ENCODE assay signal across 12 cellular contexts in genomic region chr12:50058743-50059312, GRCh38. TPM values are rescaled to one million over a fixed set of nuclear protein-coding genes. Genes with fewer than 3 reads are reported as not detected.
DNase-seq lines count a peak whose midpoint lies in the region; ATAC-seq and TF ChIP-seq lines count a peak whose summit lies in the region.
"Had no signal": no experiment of that assay in that cellular context is flagged by ENCODE, and none has a peak within 500 bp of the region (broad histone marks: within the 10 kb centered on the region; RNA-seq: fewer than 3 reads in every experiment).

No MANE protein-coding gene starts in this region.

- DNase-seq in T-helper 1 cell, result no peak
- DNase-seq in IMR-90, result no peak
- DNase-seq in activated naive CD8-positive, alpha-beta T cell treated with anti-CD3 and anti-CD28 coated beads, Interleukin-2, amount 10 ng/mL, durations not matched to agents 7 days and 5 days, result peak; percentile 63
- peak; percentile 31 for DNase-seq in osteoblast (ENCODE audit: insufficient read length, low spot score, missing footprints)
- no peak for DNase-seq in MV-4-11 (lab: John Stamatoyannopoulos, UW)
- no peak for DNase-seq in islet precursor cell
- no peak for DNase-seq in midbrain (lab: John Stamatoyannopoulos, UW)
- DNase-seq: colonic mucosa, NCI-H1694, transverse colon had no signal

- TF ChIP-seq RAD21 in IMR-90 (IDR thresholded peaks at IDR 0.05; ENCODE audit: low read length), result no peak

- no peak overlapping the region for H3K4ac ChIP-seq in IMR-90 (ENCODE audit: low read depth, low read length)

- H3K79me1 ChIP-seq in IMR-90 (ENCODE audit: low read depth in 1 of 2, low read length in 2 of 2), result no peaks in the 10 kb centered on the region; a peak in 1 of 4 replicates

- dilution Hi-C loops in IMR-90 (cut with HindIII; ENCODE audit: low sequenced_read_pairs, unreplicated experiment), result no loop called here

- no peak overlapping the region for H3K18ac ChIP-seq in IMR-90 (ENCODE audit: low read depth, low read length)

- no peak overlapping the region for H4K91ac ChIP-seq in IMR-90 (ENCODE audit: insufficient read depth, low read depth, low read length)

- TF ChIP-seq CTCF in IMR-90 (conservative IDR thresholded peaks at IDR 0.05; ENCODE audit: low read depth, low read length), result no peak
- TF ChIP-seq CTCF in osteoblast (IDR thresholded peaks at IDR 0.05; ENCODE audit: extremely low read depth, low read depth, low read length), result no peak

- in situ Hi-C loops in IMR-90 (cut with MboI; ENCODE audit: low sequenced_read_pairs), result loop anchor here (5.0 kb wide), 1 partner anchor 87 kb away; the partner anchor contains the start of gene AQP6

- H3K79me2 ChIP-seq in osteoblast (ENCODE audit: insufficient read depth, low read length), result no peaks in the 10 kb centered on the region

- H2AFZ ChIP-seq in IMR-90 (replicated peaks; ENCODE audit: low read length, poor library complexity), result no peak overlapping the region
- no peak overlapping the region for H2AFZ ChIP-seq in osteoblast (ENCODE audit: low read length)

- no peak overlapping the region for H3K4me3 ChIP-seq in IMR-90 (ENCODE audit: insufficient read depth, low read depth, low read length)
- no peak overlapping the region for H3K4me3 ChIP-seq in osteoblast (ENCODE audit: insufficient read depth, low read length)

- H3K27ac ChIP-seq in IMR-90 (ENCODE audit: insufficient read depth, low read length), result no peak overlapping the region
- no peak overlapping the region for H3K27ac ChIP-seq in osteoblast (ENCODE audit: low read depth, low read length)
- H3K27ac ChIP-seq: colonic mucosa had no signal

- H3K56ac ChIP-seq in IMR-90 (ENCODE audit: extremely low read depth, insufficient read depth, low read length), result no peak overlapping the region

- POLR2A ChIA-PET in IMR-90 (lab: Charles Lee; ENCODE audit: unreplicated experiment), result no interaction called here
- POLR2A ChIA-PET in activated naive CD8-positive, alpha-beta T cell treated with anti-CD3 and anti-CD28 coated beads, Interleukin-2, amount 10 ng/mL, durations not matched to agents 7 days and 5 days (lab: Charles Lee), result interaction anchor here (0.6 to 2.8 kb wide), 13 partner anchors 12 to 317 kb away, joined by 3 to 17 read pairs (median 4); partner anchors contain the start of genes CERS5, COX14, RACGAP1 and SMARCD1

- no peak overlapping the region for H3K23ac ChIP-seq in IMR-90 (ENCODE audit: low read depth, low read length)

- H3K36me3 ChIP-seq in IMR-90 (ENCODE audit: control insufficient read depth, insufficient read depth, low read length), result 0 out of 2 replicates have a peak, but pooled peaks cover 3% of the 10 kb centered on the region
- no peaks in the 10 kb centered on the region for H3K36me3 ChIP-seq in osteoblast (ENCODE audit: insufficient read depth, low read length)
- H3K36me3 ChIP-seq: colonic mucosa, transverse colon had no signal

- H2BK15ac ChIP-seq in IMR-90 (ENCODE audit: low read depth, low read length), result no peak overlapping the region

- H3K27me3 Mint-ChIP-seq in T-helper 1 cell treated with Interleukin-12 subunit alpha and Interleukin-12 subunit beta and Interleukin-4 antibody, amounts not matched to agents 30 μg/mL and 1 μg/mL, for 36 hours (ENCODE audit: low read depth), result peaks cover 46% of the 10 kb centered on the region
- H3K27me3 Mint-ChIP-seq in activated naive CD8-positive, alpha-beta T cell treated with anti-CD3 and anti-CD28 coated beads, Interleukin-2, amount 10 ng/mL, durations not matched to agents 7 days and 5 days, result peaks cover 5% of the 10 kb centered on the region

- no peak overlapping the region for H3K27ac Mint-ChIP-seq in T-helper 1 cell treated with Interleukin-12 subunit alpha and Interleukin-12 subunit beta and Interleukin-4 antibody, amounts not matched to agents 30 μg/mL and 1 μg/mL, for 36 hours
- H3K27ac Mint-ChIP-seq in activated naive CD8-positive, alpha-beta T cell treated with anti-CD3 and anti-CD28 coated beads, Interleukin-2, amount 10 ng/mL, durations not matched to agents 7 days and 5 days, result peak overlapping the region; percentile 91

- H3K9me3 ChIP-seq in IMR-90 (ENCODE audit: control insufficient read depth, insufficient read depth, low read length) (no peaks in the 10 kb centered on the region), osteoblast (ENCODE audit: low read depth, low read length) (no peaks in the 10 kb centered on the region)
- H3K9me3 ChIP-seq: colonic mucosa, transverse colon had no signal

- H2BK20ac ChIP-seq in IMR-90 (ENCODE audit: low read depth, low read length), result no peak overlapping the region

- no peaks in the 10 kb centered on the region for H3K36me3 Mint-ChIP-seq in T-helper 1 cell treated with Interleukin-12 subunit alpha and Interleukin-12 subunit beta and Interleukin-4 antibody, amounts not matched to agents 30 μg/mL and 1 μg/mL, for 36 hours (ENCODE audit: low read depth)
- peaks cover 17% of the 10 kb centered on the region for H3K36me3 Mint-ChIP-seq in activated naive CD8-positive, alpha-beta T cell treated with anti-CD3 and anti-CD28 coated beads, Interleukin-2, amount 10 ng/mL, durations not matched to agents 7 days and 5 days

- H3K9ac ChIP-seq in IMR-90 (ENCODE audit: low read depth, low read length), result no peak overlapping the region

- H3K4me1 ChIP-seq in IMR-90 (ENCODE audit: control insufficient read depth, insufficient read depth, low read length) (peaks cover 9% of the 10 kb centered on the region), osteoblast (ENCODE audit: insufficient read depth, low read length) (peaks cover 6% of the 10 kb centered on the region)

- no peak overlapping the region for H2AK9ac ChIP-seq in IMR-90 (replicated peaks; ENCODE audit: low read depth, low read length, poor library complexity)

- CTCF ChIA-PET in IMR-90 (lab: Yijun Ruan, JAX), result interaction anchor here (0.7 to 1.7 kb wide), 2 partner anchors 91 to 261 kb away, joined by 6 to 7 read pairs; no protein-coding TSS in a partner anchor

- peak overlapping the region; percentile 43; the same call in 1 of the 2 replicates for H2AK5ac ChIP-seq in IMR-90 (ENCODE audit: low read depth, low read length)

- TF ChIP-seq POLR2A in IMR-90 (IDR thresholded peaks at IDR 0.05; ENCODE audit: low read depth, low read length), result no peak

- no peak overlapping the region for H3K14ac ChIP-seq in IMR-90 (replicated peaks; ENCODE audit: low read depth, low read length)

- BruUV-seq in IMR-90 (replicated peaks; lab: Mats Ljungman, UMichigan), result no TSS peak

- H4K20me1 ChIP-seq in IMR-90 (ENCODE audit: insufficient read depth, low read length), result peaks cover 7% of the 10 kb centered on the region; the same call in 1 of the 2 replicates
- H4K20me1 ChIP-seq in osteoblast (ENCODE audit: insufficient read depth, low read length), result peaks cover 3% of the 10 kb centered on the region

- H4K8ac ChIP-seq in IMR-90 (ENCODE audit: low read depth in 2 of 2, low read length in 2 of 2), result no peak overlapping the region

- no peaks in the 10 kb centered on the region for H3K9me1 ChIP-seq in IMR-90 (ENCODE audit: insufficient read depth, low read length)

- no peaks in the 10 kb centered on the region for H3K9me3 Mint-ChIP-seq in T-helper 1 cell treated with Interleukin-12 subunit alpha and Interleukin-12 subunit beta and Interleukin-4 antibody, amounts not matched to agents 30 μg/mL and 1 μg/mL, for 36 hours
- H3K9me3 Mint-ChIP-seq in activated naive CD8-positive, alpha-beta T cell treated with anti-CD3 and anti-CD28 coated beads, Interleukin-2, amount 10 ng/mL, durations not matched to agents 7 days and 5 days, result no peaks in the 10 kb centered on the region

- H3K4me2 ChIP-seq in IMR-90 (ENCODE audit: low read depth, low read length), result no peak overlapping the region
- no peak overlapping the region for H3K4me2 ChIP-seq in osteoblast (ENCODE audit: insufficient read depth, low read length)

- peak overlapping the region; percentile 30 for H3K4me3 Mint-ChIP-seq in T-helper 1 cell treated with Interleukin-12 subunit alpha and Interleukin-12 subunit beta and Interleukin-4 antibody, amounts not matched to agents 30 μg/mL and 1 μg/mL, for 36 hours
- peak overlapping the region; percentile 78 for H3K4me3 Mint-ChIP-seq in activated naive CD8-positive, alpha-beta T cell treated with anti-CD3 and anti-CD28 coated beads, Interleukin-2, amount 10 ng/mL, durations not matched to agents 7 days and 5 days

- H4K5ac ChIP-seq in IMR-90 (ENCODE audit: low read depth, low read length), result no peak overlapping the region

- no peak for ATAC-seq in IMR-90 (ENCODE audit: low read depth)
- ATAC-seq in activated naive CD8-positive, alpha-beta T cell treated with anti-CD3 and anti-CD28 coated beads, Interleukin-2, amount 10 ng/mL, durations not matched to agents 7 days and 5 days (ENCODE audit: low read depth), result peak; percentile 53

- H2BK5ac ChIP-seq in IMR-90 (ENCODE audit: low read depth, low read length, poor library complexity, severe bottlenecking), result no peak overlapping the region

- peaks cover 33% of the 10 kb centered on the region for H3K4me1 Mint-ChIP-seq in T-helper 1 cell treated with Interleukin-12 subunit alpha and Interleukin-12 subunit beta and Interleukin-4 antibody, amounts not matched to agents 30 μg/mL and 1 μg/mL, for 36 hours (ENCODE audit: low read depth)
- peaks cover 61% of the 10 kb centered on the region for H3K4me1 Mint-ChIP-seq in activated naive CD8-positive, alpha-beta T cell treated with anti-CD3 and anti-CD28 coated beads, Interleukin-2, amount 10 ng/mL, durations not matched to agents 7 days and 5 days

- H3K27me3 ChIP-seq in IMR-90 (ENCODE audit: control insufficient read depth, insufficient read depth, low read length), result peaks cover 13% of the 10 kb centered on the region
- peaks cover 11% of the 10 kb centered on the region for H3K27me3 ChIP-seq in osteoblast (ENCODE audit: insufficient read depth, low read length)

- 90% methylated on average over 15 of the region's 15 CpGs; no CpG with 5 or more reads in 1 of the 2 experiments for WGBS in IMR-90 (ENCODE audit: extremely low coverage in 2 of 2, insufficient read length in 1 of 2), 2 experiments

- intact Hi-C loops in IMR-90 (cut with micrococcal nuclease), result no loop called here

- H2BK120ac ChIP-seq in IMR-90 (ENCODE audit: low read depth, low read length), result no peak overlapping the region

RNA-seq across cellular contexts. Expression of gene ASIC1, which starts 1.4 kb away (rescaled TPM):
- total RNA-seq in IMR-90 (2012; rRNA removed), result 1.4 and 1.6 TPM in 2 replicates
- 9.5 and 9.9 TPM in 2 replicates for polyA plus RNA-seq in IMR-90 (2012; rRNA removed)
- polyA plus RNA-seq in IMR-90 (2012; cell fraction: cytosol; rRNA removed), result 4.7 and 8.5 TPM in 2 replicates
- polyA plus RNA-seq in IMR-90 (2012; cell fraction: nucleus; rRNA removed; ENCODE audit: low replicate concordance), result 25.9 and 31.9 TPM in 2 replicates
- total RNA-seq in activated naive CD8-positive, alpha-beta T cell treated with anti-CD3 and anti-CD28 coated beads, Interleukin-2, amount 10 ng/mL, durations not matched to agents 7 days and 5 days, result 10 to 100 TPM; 31.3 to 33.3 TPM
- 0.72 and 0.88 TPM in 2 replicates for total RNA-seq in osteoblast

RNA-seq across cellular contexts. Expression of gene SMARCD1, which starts 26.3 kb away (rescaled TPM):
- 28.1 TPM in 2 replicates for total RNA-seq in IMR-90 (2012; rRNA removed)
- polyA plus RNA-seq in IMR-90 (2012; rRNA removed), result 43.9 and 47.9 TPM in 2 replicates
- polyA plus RNA-seq in IMR-90 (2012; cell fraction: cytosol; rRNA removed), result 22.9 and 29.5 TPM in 2 replicates
- 101 and 130 TPM in 2 replicates for polyA plus RNA-seq in IMR-90 (2012; cell fraction: nucleus; rRNA removed; ENCODE audit: low replicate concordance)
- total RNA-seq in activated naive CD8-positive, alpha-beta T cell treated with anti-CD3 and anti-CD28 coated beads, Interleukin-2, amount 10 ng/mL, durations not matched to agents 7 days and 5 days, result 10 to 100 TPM; 57.2 to 68.1 TPM
- total RNA-seq in osteoblast, result 50.3 and 53.0 TPM in 2 replicates

RNA-seq across cellular contexts. Expression of gene RACGAP1, which starts 33.5 kb away (rescaled TPM):
- total RNA-seq in IMR-90 (2012; rRNA removed) (93.9 and 110 TPM in 2 replicates), osteoblast (12.7 and 16.5 TPM in 2 replicates)
- 29.5 and 37.9 TPM in 2 replicates for polyA plus RNA-seq in IMR-90 (2012; rRNA removed)
- 8.5 and 15.2 TPM in 2 replicates for polyA plus RNA-seq in IMR-90 (2012; cell fraction: cytosol; rRNA removed)
- 5.1 and 18.8 TPM in 2 replicates for polyA plus RNA-seq in IMR-90 (2012; cell fraction: nucleus; rRNA removed; ENCODE audit: low replicate concordance)
- total RNA-seq in activated naive CD8-positive, alpha-beta T cell treated with anti-CD3 and anti-CD28 coated beads, Interleukin-2, amount 10 ng/mL, durations not matched to agents 7 days and 5 days, result 100 to 1,000 TPM; 132 to 135 TPM

RNA-seq across cellular contexts. Expression of gene GPD1, which starts 45.0 kb away (rescaled TPM):
- total RNA-seq in IMR-90 (2012; rRNA removed) (0.18 TPM in 1 of 2 replicates, not detected in the other), osteoblast (under 0.01 TPM in 1 of 2 replicates, not detected in the other)
- polyA plus RNA-seq in IMR-90 (2012; rRNA removed), result 0.05 and 0.06 TPM in 2 replicates
- 0.01 and 0.04 TPM in 2 replicates for polyA plus RNA-seq in IMR-90 (2012; cell fraction: cytosol; rRNA removed)
- 0.25 and 0.38 TPM in 2 replicates for polyA plus RNA-seq in IMR-90 (2012; cell fraction: nucleus; rRNA removed; ENCODE audit: low replicate concordance)
- total RNA-seq in activated naive CD8-positive, alpha-beta T cell treated with anti-CD3 and anti-CD28 coated beads, Interleukin-2, amount 10 ng/mL, durations not matched to agents 7 days and 5 days, result under 1 TPM; 0.33 to 0.91 TPM
- total RNA-seq: G401 had no signal

RNA-seq across cellular contexts. Expression of gene COX14, which starts 53.2 kb away (rescaled TPM):
- total RNA-seq in IMR-90 (2012; rRNA removed) (30.0 and 30.8 TPM in 2 replicates), osteoblast (29.0 and 29.8 TPM in 2 replicates)
- 81.8 and 98.5 TPM in 2 replicates for polyA plus RNA-seq in IMR-90 (2012; rRNA removed)
- 93.2 and 122 TPM in 2 replicates for polyA plus RNA-seq in IMR-90 (2012; cell fraction: cytosol; rRNA removed)
- 21.8 and 36.1 TPM in 2 replicates for polyA plus RNA-seq in IMR-90 (2012; cell fraction: nucleus; rRNA removed; ENCODE audit: low replicate concordance)
- total RNA-seq in activated naive CD8-positive, alpha-beta T cell treated with anti-CD3 and anti-CD28 coated beads, Interleukin-2, amount 10 ng/mL, durations not matched to agents 7 days and 5 days, result 10 to 100 TPM; 47.5 to 54.2 TPM

Comparison
In these comparisons a context has a peak if more than half of its experiments do, and no peak if none do; other contexts are left out.
1. DNase-seq: peak in activated naive CD8-positive, alpha-beta T cell treated with anti-CD3 and anti-CD28 coated beads, Interleukin-2, amount 10 ng/mL, durations not matched to agents 7 days and 5 days (single experiment) and osteoblast (single experiment); none in T-helper 1 cell (0 of 5), IMR-90 (single experiment), MV-4-11 (single experiment), islet precursor cell (single experiment) and midbrain (single experiment).
2. RNA of gene ASIC1, which starts 1.4 kb away (total RNA-seq): 31.3 to 33.3 TPM in activated naive CD8-positive, alpha-beta T cell treated with anti-CD3 and anti-CD28 coated beads, Interleukin-2, amount 10 ng/mL, durations not matched to agents 7 days and 5 days; 1.4 to 1.6 TPM in IMR-90 and 0.72 to 0.88 TPM in osteoblast; every median in the first group is over 10 times any median in the second.